Comparison of ENCODE assay signal across 1 cellular context in genomic region chr19:13880059-13880672, GRCh38.
TF ChIP-seq lines count a peak whose summit lies in the region.

No MANE protein-coding gene starts in this region.

TF ChIP-seq in HepG2, 621 proteins besides CTCF, POLR2A, EP300 and RAD21 (continued from another document and continues in another):
- TF ChIP-seq MATR3 (CRISPR knock-in tag; IDR thresholded peaks at IDR 0.05): no peak
- no peak for TF ChIP-seq ZNF747 (CRISPR knock-in tag; IDR thresholded peaks at IDR 0.05; ENCODE audit: borderline replicate concordance)
- TF ChIP-seq TEAD2 (CRISPR knock-in tag; IDR thresholded peaks at IDR 0.05): no peak
- TF ChIP-seq RAD51 (IDR thresholded peaks at IDR 0.05; ENCODE audit: borderline replicate concordance): no peak
- no peak for TF ChIP-seq ZNF772 (CRISPR knock-in tag; IDR thresholded peaks at IDR 0.05)
- peak; percentile 50; the same call in 1 of the 2 replicates for TF ChIP-seq MEIS1 (CRISPR knock-in tag; IDR thresholded peaks at IDR 0.05; ENCODE audit: borderline replicate concordance)
- no peak for TF ChIP-seq KDM1A (CRISPR knock-in tag; IDR thresholded peaks at IDR 0.05)
- no peak for TF ChIP-seq AKAP8 (CRISPR knock-in tag; IDR thresholded peaks at IDR 0.05)
- TF ChIP-seq ZNF512B (CRISPR knock-in tag; IDR thresholded peaks at IDR 0.05; ENCODE audit: borderline replicate concordance): no peak
- no peak for TF ChIP-seq SOX6 (IDR thresholded peaks at IDR 0.05)
- peak; percentile 76; the same call in 1 of the 2 replicates for TF ChIP-seq SOX6 (CRISPR knock-in tag; IDR thresholded peaks at IDR 0.05)
- TF ChIP-seq PCBP2 (optimal IDR thresholded peaks at IDR 0.05; ENCODE audit: low read depth, low read length, poor library complexity, severe bottlenecking): no peak
- no peak for TF ChIP-seq SRSF9 (IDR thresholded peaks at IDR 0.05; ENCODE audit: borderline replicate concordance, insufficient read depth, low read depth, low read length, poor library complexity, severe bottlenecking)
- peak; percentile 70; the same call in 1 of the 2 replicates for TF ChIP-seq RELA (CRISPR knock-in tag; IDR thresholded peaks at IDR 0.05)
- TF ChIP-seq DNMT1 (CRISPR knock-in tag; IDR thresholded peaks at IDR 0.05): no peak
- TF ChIP-seq ZNF333 (CRISPR knock-in tag; IDR thresholded peaks at IDR 0.05; ENCODE audit: borderline replicate concordance): no peak
- TF ChIP-seq PITX1 (CRISPR knock-in tag; IDR thresholded peaks at IDR 0.05): no peak
- TF ChIP-seq PRDM10 (CRISPR knock-in tag; IDR thresholded peaks at IDR 0.05; ENCODE audit: low read depth): peak; percentile 44; the same call in 1 of the 2 replicates
- no peak for TF ChIP-seq GATA4 (IDR thresholded peaks at IDR 0.05; ENCODE audit: borderline replicate concordance, low read depth)
- TF ChIP-seq PAXIP1 (CRISPR knock-in tag; conservative IDR thresholded peaks at IDR 0.05): 0 out of 2 replicates have a peak, but pooled peaks have one; percentile 10
- no peak for TF ChIP-seq ZSCAN25 (CRISPR knock-in tag; IDR thresholded peaks at IDR 0.05)
- TF ChIP-seq ZNF468 (CRISPR knock-in tag; IDR thresholded peaks at IDR 0.05): no peak
- peak; percentile 85 for TF ChIP-seq ZBTB7B (CRISPR knock-in tag; IDR thresholded peaks at IDR 0.05)
- no peak for TF ChIP-seq ZEB1 (IDR thresholded peaks at IDR 0.05; ENCODE audit: insufficient replicate concordance, low read depth)
- TF ChIP-seq GPBP1L1 (CRISPR knock-in tag; IDR thresholded peaks at IDR 0.05): no peak
- TF ChIP-seq ASH2L (IDR thresholded peaks at IDR 0.05; ENCODE audit: insufficient read length, low read depth, low read length): no peak
- no peak for TF ChIP-seq U2AF1 (optimal IDR thresholded peaks at IDR 0.05; ENCODE audit: low read depth, low read length)
- TF ChIP-seq ZNF549 (CRISPR knock-in tag; IDR thresholded peaks at IDR 0.05): no peak
- no peak for TF ChIP-seq KDM5A (IDR thresholded peaks at IDR 0.05; ENCODE audit: borderline replicate concordance, low read length)
- TF ChIP-seq ZHX2 (IDR thresholded peaks at IDR 0.05; ENCODE audit: low read depth): 0 out of 2 replicates have a peak, but pooled peaks have one; percentile 53
- no peak for TF ChIP-seq ZHX2 (CRISPR knock-in tag; IDR thresholded peaks at IDR 0.05; ENCODE audit: borderline replicate concordance)
- TF ChIP-seq ZFX (CRISPR knock-in tag; IDR thresholded peaks at IDR 0.05; ENCODE audit: low read depth): peak; percentile 57
- no peak for TF ChIP-seq SMAD9 (CRISPR knock-in tag; IDR thresholded peaks at IDR 0.05)
- TF ChIP-seq THAP9 (CRISPR knock-in tag; IDR thresholded peaks at IDR 0.05; ENCODE audit: borderline replicate concordance): 0 out of 2 replicates have a peak, but pooled peaks have one; percentile 36
- TF ChIP-seq MAF1 (CRISPR knock-in tag; IDR thresholded peaks at IDR 0.05; ENCODE audit: borderline replicate concordance): no peak
- TF ChIP-seq TBL1XR1 (IDR thresholded peaks at IDR 0.05; ENCODE audit: borderline replicate concordance, low read length, partially characterized antibody): no peak
- TF ChIP-seq ZNF441 (CRISPR knock-in tag; IDR thresholded peaks at IDR 0.05; ENCODE audit: borderline replicate concordance): peak; percentile 65; the same call in 1 of the 2 replicates
- TF ChIP-seq MED1 (CRISPR knock-in tag; IDR thresholded peaks at IDR 0.05): peak; percentile 46
- no peak for TF ChIP-seq ZBTB26 (CRISPR knock-in tag; IDR thresholded peaks at IDR 0.05; ENCODE audit: borderline replicate concordance)
- TF ChIP-seq RARA (CRISPR knock-in tag; IDR thresholded peaks at IDR 0.05): 0 out of 2 replicates have a peak, but pooled peaks have one; percentile 7
- no peak for TF ChIP-seq PHF20 (CRISPR knock-in tag; IDR thresholded peaks at IDR 0.05)
